ENCODE assay signal across 1 cellular context in genomic region chr18:80246656-80247402, GRCh38.
TF ChIP-seq lines count a peak whose summit lies in the region.

No MANE protein-coding gene starts in this region.

TF ChIP-seq in HEK293T, 16 proteins besides CTCF, POLR2A, EP300 and RAD21 (continued from another document):
- no peak for TF ChIP-seq LEF1 (IDR thresholded peaks at IDR 0.05; ENCODE audit: borderline replicate concordance)
- no peak for TF ChIP-seq FOXM1 (IDR thresholded peaks at IDR 0.05; ENCODE audit: borderline replicate concordance)
- TF ChIP-seq BHLHE40 (IDR thresholded peaks at IDR 0.05; ENCODE audit: borderline replicate concordance) = no peak
- no peak for TF ChIP-seq ARNT (IDR thresholded peaks at IDR 0.05)
